1 cellular context compared by ENCODE assay signal in the genomic region with DNA sequence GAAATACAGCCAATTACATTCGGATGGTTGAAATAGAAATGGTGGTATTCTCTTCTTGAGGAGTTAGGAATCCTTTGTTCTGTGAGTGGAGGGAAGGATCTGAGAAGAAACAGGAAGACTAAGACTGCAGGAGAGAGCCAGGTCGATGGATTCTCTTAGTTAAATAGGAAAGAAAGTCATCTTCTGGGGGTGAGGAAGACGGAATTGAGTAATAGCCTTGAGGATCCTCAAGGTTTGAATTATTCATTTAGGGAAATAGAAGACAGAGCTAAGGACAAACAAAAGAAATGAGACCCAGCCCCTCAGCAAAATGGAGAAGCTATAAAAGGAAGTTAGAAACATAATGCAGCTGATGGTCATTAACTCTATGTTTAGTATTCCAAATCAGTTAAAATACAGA.
TF ChIP-seq lines count a peak whose summit lies in the region.

No MANE protein-coding gene starts in this region.

TF ChIP-seq in HepG2, 621 proteins besides CTCF, POLR2A, EP300 and RAD21:
- no peak for TF ChIP-seq ZNF17 (CRISPR knock-in tag; IDR thresholded peaks at IDR 0.05)
- 0 out of 2 replicates have a peak, but pooled peaks have one; percentile 8 for TF ChIP-seq CREM (IDR thresholded peaks at IDR 0.05)
- no peak for TF ChIP-seq CREM (CRISPR knock-in tag; IDR thresholded peaks at IDR 0.05)
- no peak for TF ChIP-seq ZZZ3 (CRISPR knock-in tag; IDR thresholded peaks at IDR 0.05; ENCODE audit: borderline replicate concordance)
- no peak for TF ChIP-seq ZFP41 (CRISPR knock-in tag; IDR thresholded peaks at IDR 0.05; ENCODE audit: borderline replicate concordance)
- no peak for TF ChIP-seq ZNF354B (CRISPR knock-in tag; IDR thresholded peaks at IDR 0.05)
- TF ChIP-seq ZNF234 (CRISPR knock-in tag; conservative IDR thresholded peaks at IDR 0.05): no peak
- no peak for TF ChIP-seq ZBTB7A (CRISPR knock-in tag; IDR thresholded peaks at IDR 0.05)
- no peak for TF ChIP-seq ZFYVE20 (CRISPR knock-in tag; IDR thresholded peaks at IDR 0.05; ENCODE audit: borderline replicate concordance, low read depth)
- no peak for TF ChIP-seq ZNF496 (CRISPR knock-in tag; IDR thresholded peaks at IDR 0.05; ENCODE audit: insufficient replicate concordance)
- TF ChIP-seq ARHGAP35 (CRISPR knock-in tag; IDR thresholded peaks at IDR 0.05; ENCODE audit: borderline replicate concordance): no peak
- TF ChIP-seq KAT7 (CRISPR knock-in tag; IDR thresholded peaks at IDR 0.05; ENCODE audit: borderline replicate concordance): 0 out of 2 replicates have a peak, but pooled peaks have one; percentile 0
- no peak for TF ChIP-seq ZBTB42 (CRISPR knock-in tag; IDR thresholded peaks at IDR 0.05)
